ENCODE assay signal across 20 cellular contexts in genomic region chr21:45310446-45310845, GRCh38. TPM values are rescaled to one million over a fixed set of nuclear protein-coding genes. Genes with fewer than 3 reads are reported as not detected.
A peak's percentile ranks its signal among the peaks of the same experiment; 100 is the strongest.
DNase-seq lines count a peak whose midpoint lies in the region; ATAC-seq and TF ChIP-seq lines count a peak whose summit lies in the region.
"Had no signal": no experiment of that assay in that cellular context is flagged by ENCODE, and none has a peak within 500 bp of the region (broad histone marks: within the 10 kb centered on the region; RNA-seq: fewer than 3 reads in every experiment).

No MANE protein-coding gene starts in this region.

- H3K27me3 ChIP-seq in endodermal cell (ENCODE audit: control insufficient read depth, insufficient read depth, low read length, poor library complexity, severe bottlenecking) (no peaks in the 10 kb centered on the region), left lung (no peaks in the 10 kb centered on the region), spleen (replicated peaks in 1 of 7) (peaks cover 0 to 22% (median 0%) of the 10 kb centered on the region in 7 donors), vagina (no peaks in the 10 kb centered on the region)

- H3K9me3 ChIP-seq in endodermal cell (ENCODE audit: control insufficient read depth, low read length) (no peaks in the 10 kb centered on the region), left lung (no peaks in the 10 kb centered on the region), spleen (peaks cover 0 to 4% (median 0%) of the 10 kb centered on the region in 8 donors), vagina (no peaks in the 10 kb centered on the region)

- WGBS in endodermal cell (ENCODE audit: insufficient coverage in 1 of 2, insufficient read length in 1 of 2), 2 experiments, result 91 to 98% methylated on average over 7 to 10 of the region's 10 CpGs
- 89 to 100% (median 92%) methylated on average over 1 to 10 of the region's 10 CpGs for WGBS in spleen, 5 donors

- peak; percentile 2 for DNase-seq in activated CD4-positive, alpha-beta T cell treated with anti-CD3 and anti-CD28 coated beads for 36 hours
- no peak for DNase-seq in activated CD4-positive, alpha-beta T cell treated with anti-CD3 and anti-CD28 coated beads, Interleukin-2, amount 10 ng/mL, durations not matched to agents 24 days and 14 days
- peak; percentile 30 for DNase-seq in endodermal cell
- peak; percentile 24 to 66 for DNase-seq in left lung
- DNase-seq in spleen, result peak; percentile 59
- no peak for DNase-seq in vagina (ENCODE audit: extremely low spot score in 2 of 2)
- DNase-seq in H4 (ENCODE audit: low spot score), result no peak
- no peak for DNase-seq in ACHN
- DNase-seq: C1 segment of cervical spinal cord, DMS153, EL, H9, Karpas-422, NCI-H1105 treated with DMSO at 0.1 percent for 48 hours, NCI-H187, NCI-H2171, NCI-H774, PC-9 had no signal

- ATAC-seq in activated CD4-positive, alpha-beta T cell treated with anti-CD3 and anti-CD28 coated beads for 36 hours, result no peak
- no peak for ATAC-seq in left lung
- ATAC-seq: HepG2 had no signal

- H3K27ac ChIP-seq in endodermal cell (ENCODE audit: low read depth, low read length) (no peak overlapping the region), left lung (peak overlapping the region in 1 of 2 donors; percentile 76), spleen (peak overlapping the region in 2 of 8 donors; percentile 79 to 84), vagina (no peak overlapping the region)
- H3K27ac ChIP-seq: 22Rv1, PC-9 had no signal

- no peaks in the 10 kb centered on the region for H3K36me3 Mint-ChIP-seq in activated CD4-positive, alpha-beta T cell treated with anti-CD3 and anti-CD28 coated beads for 36 hours (ENCODE audit: low read depth)
- H3K36me3 Mint-ChIP-seq in activated CD4-positive, alpha-beta T cell treated with anti-CD3 and anti-CD28 coated beads, Interleukin-2, amount 10 ng/mL, durations not matched to agents 24 days and 14 days (ENCODE audit: low read depth), result no peaks in the 10 kb centered on the region
- H3K36me3 Mint-ChIP-seq in endodermal cell (ENCODE audit: low read depth), result peaks cover 5% of the 10 kb centered on the region

- H3K36me3 ChIP-seq in endodermal cell (ENCODE audit: control insufficient read depth, insufficient read depth, low read length) (no peaks in the 10 kb centered on the region), left lung (no peaks in the 10 kb centered on the region), spleen (no peaks in the 10 kb centered on the region), vagina (no peaks in the 10 kb centered on the region)

- intact Hi-C loops in activated CD4-positive, alpha-beta T cell treated with anti-CD3 and anti-CD28 coated beads for 36 hours (cut with DNase I, micrococcal nuclease), result no loop called here
- intact Hi-C loops in activated CD4-positive, alpha-beta T cell treated with anti-CD3 and anti-CD28 coated beads, Interleukin-2, amount 10 ng/mL, durations not matched to agents 24 days and 14 days (cut with micrococcal nuclease), result no loop called here
- intact Hi-C loops in left lung (cut with DNase I) (no loop called here), spleen (cut with DNase I; ENCODE audit: low total_unique reads) (no loop called here), vagina (cut with DNase I) (no loop called here)

- H3K4me1 ChIP-seq in endodermal cell (ENCODE audit: control insufficient read depth, insufficient read depth, low read length), result peaks cover 5% of the 10 kb centered on the region
- H3K4me1 ChIP-seq in left lung, result peaks cover 24 to 38% of the 10 kb centered on the region in 2 donors
- H3K4me1 ChIP-seq in spleen, result peaks cover 7 to 48% (median 32%) of the 10 kb centered on the region in 6 donors
- H3K4me1 ChIP-seq in vagina, result peaks cover 28% of the 10 kb centered on the region

- no peak overlapping the region for H3K27ac Mint-ChIP-seq in activated CD4-positive, alpha-beta T cell treated with anti-CD3 and anti-CD28 coated beads for 36 hours
- no peak overlapping the region for H3K27ac Mint-ChIP-seq in activated CD4-positive, alpha-beta T cell treated with anti-CD3 and anti-CD28 coated beads, Interleukin-2, amount 10 ng/mL, durations not matched to agents 24 days and 14 days
- H3K27ac Mint-ChIP-seq in endodermal cell, result no peak overlapping the region
- H3K27ac Mint-ChIP-seq: H9 had no signal

- H3K9ac ChIP-seq in endodermal cell (ENCODE audit: extremely low read depth, low read length, poor library complexity, severe bottlenecking), result no peak overlapping the region

- H3K9me3 Mint-ChIP-seq in activated CD4-positive, alpha-beta T cell treated with anti-CD3 and anti-CD28 coated beads for 36 hours (ENCODE audit: low read depth), result no peaks in the 10 kb centered on the region
- H3K9me3 Mint-ChIP-seq in activated CD4-positive, alpha-beta T cell treated with anti-CD3 and anti-CD28 coated beads, Interleukin-2, amount 10 ng/mL, durations not matched to agents 24 days and 14 days, result no peaks in the 10 kb centered on the region
- H3K9me3 Mint-ChIP-seq in endodermal cell, result peaks cover 16% of the 10 kb centered on the region

- CTCF ChIA-PET in activated CD4-positive, alpha-beta T cell treated with anti-CD3 and anti-CD28 coated beads for 36 hours (lab: Charles Lee), result no interaction called here

- peaks cover 2% of the 10 kb centered on the region for H3K27me3 Mint-ChIP-seq in activated CD4-positive, alpha-beta T cell treated with anti-CD3 and anti-CD28 coated beads for 36 hours
- peaks cover 22% of the 10 kb centered on the region for H3K27me3 Mint-ChIP-seq in activated CD4-positive, alpha-beta T cell treated with anti-CD3 and anti-CD28 coated beads, Interleukin-2, amount 10 ng/mL, durations not matched to agents 24 days and 14 days
- H3K27me3 Mint-ChIP-seq in endodermal cell (ENCODE audit: insufficient read depth), result peaks cover 3% of the 10 kb centered on the region

- POLR2A ChIA-PET in activated CD4-positive, alpha-beta T cell treated with anti-CD3 and anti-CD28 coated beads for 36 hours (lab: Charles Lee), result no interaction called here

- peaks cover 9% of the 10 kb centered on the region for H3K4me1 Mint-ChIP-seq in activated CD4-positive, alpha-beta T cell treated with anti-CD3 and anti-CD28 coated beads for 36 hours
- H3K4me1 Mint-ChIP-seq in activated CD4-positive, alpha-beta T cell treated with anti-CD3 and anti-CD28 coated beads, Interleukin-2, amount 10 ng/mL, durations not matched to agents 24 days and 14 days, result peaks cover 8% of the 10 kb centered on the region
- peaks cover 30% of the 10 kb centered on the region for H3K4me1 Mint-ChIP-seq in endodermal cell

- no peak overlapping the region for H3K4me3 Mint-ChIP-seq in activated CD4-positive, alpha-beta T cell treated with anti-CD3 and anti-CD28 coated beads for 36 hours
- no peak overlapping the region for H3K4me3 Mint-ChIP-seq in activated CD4-positive, alpha-beta T cell treated with anti-CD3 and anti-CD28 coated beads, Interleukin-2, amount 10 ng/mL, durations not matched to agents 24 days and 14 days
- H3K4me3 Mint-ChIP-seq in endodermal cell, result no peak overlapping the region
- H3K4me3 Mint-ChIP-seq: H9 had no signal

- TF ChIP-seq POLR2A in spleen (IDR thresholded peaks at IDR 0.05), result no peak
- TF ChIP-seq POLR2A in vagina (IDR thresholded peaks at IDR 0.05), result no peak

- in situ Hi-C loops in ACHN (cut with HindIII; ENCODE audit: low pct_ligation_motif_present, low pct_unique_long_range_greater_than_20kb, low sequenced_read_pairs), result no loop called here

- no peak for TF ChIP-seq CTCF in endodermal cell (conservative IDR thresholded peaks at IDR 0.05)
- TF ChIP-seq CTCF in left lung (IDR thresholded peaks at IDR 0.05), result no peak
- TF ChIP-seq CTCF in spleen (IDR thresholded peaks at IDR 0.05 in 8 of 11, conservative IDR thresholded peaks at IDR 0.05 in 3 of 11), result no peak
- no peak for TF ChIP-seq CTCF in vagina (IDR thresholded peaks at IDR 0.05)

- H3K4me3 ChIP-seq in endodermal cell (ENCODE audit: low read length), result no peak overlapping the region
- no peak overlapping the region for H3K4me3 ChIP-seq in left lung
- no peak overlapping the region for H3K4me3 ChIP-seq in spleen
- no peak overlapping the region for H3K4me3 ChIP-seq in vagina
- H3K4me3 ChIP-seq: PC-9 had no signal

RNA-seq across cellular contexts. Expression of gene POFUT2, which starts 22.8 kb away (rescaled TPM):
- 10 to 100 TPM; 14.7 to 14.9 TPM for total RNA-seq in activated CD4-positive, alpha-beta T cell treated with anti-CD3 and anti-CD28 coated beads for 36 hours
- total RNA-seq in activated CD4-positive, alpha-beta T cell treated with anti-CD3 and anti-CD28 coated beads, Interleukin-2, amount 10 ng/mL, durations not matched to agents 24 days and 14 days, result 15.5 and 17.9 TPM in 2 replicates
- 10 to 100 TPM; 49.0 to 73.3 TPM for total RNA-seq in endodermal cell
- 55.1 TPM for polyA plus RNA-seq in endodermal cell (2013, experiment 1 of 2)
- polyA plus RNA-seq in endodermal cell (2013, experiment 2 of 2), result 46.9 TPM
- 10 to 100 TPM; 31.6 to 35.1 TPM for total RNA-seq in left lung
- total RNA-seq in spleen, result 10 to 100 TPM; 24.1 to 37.0 (median 28.8) TPM
- 10 to 100 TPM; 10.5 to 23.2 (median 19.3) TPM for polyA plus RNA-seq in spleen
- total RNA-seq in vagina, result 38.3 TPM
- total RNA-seq in H4 (2014; rRNA removed; shearing (Covaris generic)), result 27.7 and 28.7 TPM in 2 replicates

Comparison
In these comparisons a context has a peak if more than half of its experiments do, and no peak if none do; other contexts are left out.
1. DNase-seq: peak in activated CD4-positive, alpha-beta T cell treated with anti-CD3 and anti-CD28 coated beads for 36 hours (single experiment), endodermal cell (single experiment), left lung (2 of 2) and spleen (single experiment); none in activated CD4-positive, alpha-beta T cell treated with anti-CD3 and anti-CD28 coated beads, Interleukin-2, amount 10 ng/mL, durations not matched to agents 24 days and 14 days (single experiment), vagina (0 of 2), H4 (single experiment) and ACHN (single experiment).